ENCODE assay signal across 20 cellular contexts in the genomic region with DNA sequence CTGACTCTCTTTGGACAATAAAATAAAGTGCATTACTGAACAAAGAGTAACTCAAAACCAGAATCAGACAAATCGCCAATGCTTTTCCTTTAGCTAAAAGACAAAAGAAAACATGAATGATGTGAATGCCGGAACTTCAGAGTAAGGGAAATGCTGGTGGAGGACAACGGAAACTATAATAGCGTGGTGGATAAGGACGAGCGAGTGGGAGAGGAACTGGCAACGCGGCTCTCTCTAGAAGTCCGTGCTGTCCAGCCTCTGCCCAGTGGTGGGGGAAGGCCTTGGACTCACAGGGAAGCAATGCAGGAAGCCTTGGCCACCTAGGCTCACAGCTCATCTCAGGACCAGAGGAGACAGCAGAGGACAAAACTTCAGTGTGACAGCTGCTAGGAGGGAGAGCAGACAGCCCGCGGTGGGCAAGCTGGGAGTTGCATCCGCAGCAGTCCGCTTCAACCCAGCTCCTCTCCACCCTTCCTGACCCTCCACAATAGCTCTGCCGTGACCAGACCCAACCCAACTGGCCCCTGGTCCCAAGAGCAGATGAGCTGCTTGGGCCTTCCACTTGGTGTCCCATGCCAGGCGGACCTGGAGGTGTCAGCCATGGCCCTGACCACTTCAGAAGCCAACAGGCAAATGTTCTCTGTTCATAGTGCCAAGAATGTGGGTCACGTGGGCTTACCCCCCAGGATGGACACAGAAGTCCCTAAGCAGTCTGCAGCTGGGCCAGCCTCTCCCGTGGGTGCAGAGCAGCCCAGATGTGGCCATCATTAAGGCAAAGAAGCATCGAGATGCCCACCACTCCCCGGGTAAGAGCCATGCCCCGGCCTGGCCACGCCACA. TPM values are rescaled to one million over a fixed set of nuclear protein-coding genes. Genes with fewer than 3 reads are reported as not detected.
DNase-seq lines count a peak whose midpoint lies in the region; ATAC-seq, FAIRE-seq and TF ChIP-seq lines count a peak whose summit lies in the region.
"Had no signal": no experiment of that assay in that cellular context is flagged by ENCODE, and none has a peak within 500 bp of the region (broad histone marks: within the 10 kb centered on the region; RNA-seq: fewer than 3 reads in every experiment).

No MANE protein-coding gene starts in this region.

- WGBS in small intestine, 3 donors = 68 to 83% (median 79%) methylated on average over 19 to 21 of the region's 21 CpGs

- CTCF ChIA-PET in activated CD8-positive, alpha-beta T cell treated with anti-CD3 and anti-CD28 coated beads, Interleukin-2, amount 10 ng/mL, durations not matched to agents 7 days and 5 days (lab: Charles Lee) = interaction anchor here (1.0 kb wide), 1 partner anchor 43 kb away, joined by 3 read pairs; no protein-coding TSS in a partner anchor
- CTCF ChIA-PET in activated CD8-positive, alpha-beta T cell treated with anti-CD3 and anti-CD28 coated beads for 36 hours (lab: Charles Lee) = no interaction called here

- H3K4me3 Mint-ChIP-seq in activated CD8-positive, alpha-beta T cell treated with anti-CD3 and anti-CD28 coated beads, Interleukin-2, amount 10 ng/mL, durations not matched to agents 7 days and 5 days = no peak overlapping the region
- no peak overlapping the region for H3K4me3 Mint-ChIP-seq in activated CD8-positive, alpha-beta T cell treated with anti-CD3 and anti-CD28 coated beads for 36 hours
- H3K4me3 Mint-ChIP-seq in activated T-helper 1 cell treated with anti-CD3 and anti-CD28 coated beads, Interleukin-12 subunit alpha, Interleukin-12 subunit beta, Interleukin-2, Interleukin-4 antibody, amounts not matched to agents 30 ng/mL and 10 ng/mL and 1 ng/mL, durations not matched to agents 14 hours and 24 hours and 36 hours = no peak overlapping the region
- H3K4me3 Mint-ChIP-seq: activated naive CD8-positive, alpha-beta T cell treated with anti-CD3 and anti-CD28 coated beads for 36 hours; activated T-cell treated with anti-CD3 and anti-CD28 coated beads, Interleukin-2, amount 50 U/mL, for 4 hours; CD4-positive, CD25-positive, alpha-beta regulatory T cell; natural killer cell; T-cell had no signal

- H3K27ac ChIP-seq in right atrium auricular region = peak overlapping the region; percentile 71 to 78
- H3K27ac ChIP-seq in small intestine (ENCODE audit: low read depth in 1 of 2, low read length in 1 of 2) = peak overlapping the region; percentile 73 to 83
- H3K27ac ChIP-seq: upper lobe of left lung had no signal

- peaks cover 34% of the 10 kb centered on the region for H3K36me3 Mint-ChIP-seq in activated CD8-positive, alpha-beta T cell treated with anti-CD3 and anti-CD28 coated beads, Interleukin-2, amount 10 ng/mL, durations not matched to agents 7 days and 5 days (ENCODE audit: low read depth)
- H3K36me3 Mint-ChIP-seq in activated CD8-positive, alpha-beta T cell treated with anti-CD3 and anti-CD28 coated beads for 36 hours (ENCODE audit: low read depth) = peaks cover 16% of the 10 kb centered on the region
- H3K36me3 Mint-ChIP-seq in activated T-helper 1 cell treated with anti-CD3 and anti-CD28 coated beads, Interleukin-12 subunit alpha, Interleukin-12 subunit beta, Interleukin-2, Interleukin-4 antibody, amounts not matched to agents 30 ng/mL and 10 ng/mL and 1 ng/mL, durations not matched to agents 14 hours and 24 hours and 36 hours (ENCODE audit: low read depth) = peaks cover 27% of the 10 kb centered on the region
- H3K36me3 Mint-ChIP-seq: natural killer cell had no signal

- peaks cover 45% of the 10 kb centered on the region for H3K36me3 ChIP-seq in right atrium auricular region
- H3K36me3 ChIP-seq in small intestine (ENCODE audit: control insufficient read depth in 2 of 2, insufficient read depth in 2 of 2, low read length in 2 of 2) = peaks cover 2 to 5% of the 10 kb centered on the region in 2 donors

- H3K9me3 ChIP-seq in right atrium auricular region (no peaks in the 10 kb centered on the region), small intestine (ENCODE audit: control insufficient read depth, low read depth) (no peaks in the 10 kb centered on the region)
- H3K9me3 ChIP-seq: upper lobe of left lung had no signal

- H3K27me3 ChIP-seq in right atrium auricular region = no peaks in the 10 kb centered on the region
- no peaks in the 10 kb centered on the region for H3K27me3 ChIP-seq in small intestine (ENCODE audit: control insufficient read depth in 2 of 2, insufficient read depth in 2 of 2, low read length in 2 of 2)
- H3K27me3 ChIP-seq: upper lobe of left lung had no signal

- POLR2A ChIA-PET in activated CD8-positive, alpha-beta T cell treated with anti-CD3 and anti-CD28 coated beads, Interleukin-2, amount 10 ng/mL, durations not matched to agents 7 days and 5 days (lab: Charles Lee) = no interaction called here
- POLR2A ChIA-PET in activated CD8-positive, alpha-beta T cell treated with anti-CD3 and anti-CD28 coated beads for 36 hours (lab: Charles Lee) = interaction anchor here (0.6 to 0.9 kb wide), 2 partner anchors 17 to 466 kb away, joined by 3 read pairs; no protein-coding TSS in a partner anchor

- no peaks in the 10 kb centered on the region for H3K27me3 Mint-ChIP-seq in activated CD8-positive, alpha-beta T cell treated with anti-CD3 and anti-CD28 coated beads, Interleukin-2, amount 10 ng/mL, durations not matched to agents 7 days and 5 days (ENCODE audit: low read depth)
- H3K27me3 Mint-ChIP-seq in activated CD8-positive, alpha-beta T cell treated with anti-CD3 and anti-CD28 coated beads for 36 hours = no peaks in the 10 kb centered on the region
- H3K27me3 Mint-ChIP-seq in activated T-helper 1 cell treated with anti-CD3 and anti-CD28 coated beads, Interleukin-12 subunit alpha, Interleukin-12 subunit beta, Interleukin-2, Interleukin-4 antibody, amounts not matched to agents 30 ng/mL and 10 ng/mL and 1 ng/mL, durations not matched to agents 14 hours and 24 hours and 36 hours (ENCODE audit: insufficient read depth) = no peaks in the 10 kb centered on the region
- H3K27me3 Mint-ChIP-seq: activated naive CD8-positive, alpha-beta T cell treated with anti-CD3 and anti-CD28 coated beads for 36 hours; T-cell had no signal

- peaks cover 0 to 56% of the 10 kb centered on the region in 2 donors for H3K4me1 ChIP-seq in right atrium auricular region
- H3K4me1 ChIP-seq in small intestine (ENCODE audit: control insufficient read depth in 2 of 2, insufficient read depth in 1 of 2, low read depth in 1 of 2, low read length in 1 of 2) = peaks cover 8% of the 10 kb centered on the region in 2 donors

- no peak for FAIRE-seq in small intestine (lab: Jason Lieb, UNC)
- FAIRE-seq: bronchial epithelial cell had no signal

- H3K4me3 ChIP-seq in right atrium auricular region (no peak overlapping the region), small intestine (ENCODE audit: low read depth in 1 of 2, low read length in 2 of 2) (no peak overlapping the region)
- H3K4me3 ChIP-seq: upper lobe of left lung had no signal

- TF ChIP-seq CTCF in activated CD8-positive, alpha-beta T cell treated with anti-CD3 and anti-CD28 coated beads for 36 hours (IDR thresholded peaks at IDR 0.05) = no peak
- TF ChIP-seq CTCF in right atrium auricular region (IDR thresholded peaks at IDR 0.05) = no peak

- H3K27ac Mint-ChIP-seq in activated CD8-positive, alpha-beta T cell treated with anti-CD3 and anti-CD28 coated beads, Interleukin-2, amount 10 ng/mL, durations not matched to agents 7 days and 5 days = peak overlapping the region; percentile 1
- H3K27ac Mint-ChIP-seq in activated CD8-positive, alpha-beta T cell treated with anti-CD3 and anti-CD28 coated beads for 36 hours = no peak overlapping the region
- peak overlapping the region; percentile 77 for H3K27ac Mint-ChIP-seq in activated T-helper 1 cell treated with anti-CD3 and anti-CD28 coated beads, Interleukin-12 subunit alpha, Interleukin-12 subunit beta, Interleukin-2, Interleukin-4 antibody, amounts not matched to agents 30 ng/mL and 10 ng/mL and 1 ng/mL, durations not matched to agents 14 hours and 24 hours and 36 hours
- H3K27ac Mint-ChIP-seq: activated naive CD8-positive, alpha-beta T cell treated with anti-CD3 and anti-CD28 coated beads for 36 hours; CD4-positive, CD25-positive, alpha-beta regulatory T cell; natural killer cell had no signal

- ATAC-seq in activated CD8-positive, alpha-beta T cell treated with anti-CD3 and anti-CD28 coated beads, Interleukin-2, amount 10 ng/mL, durations not matched to agents 7 days and 5 days = no peak
- ATAC-seq in activated CD8-positive, alpha-beta T cell treated with anti-CD3 and anti-CD28 coated beads for 36 hours = no peak
- ATAC-seq: activated T-cell treated with anti-CD3 and anti-CD28 coated beads, Interleukin-2, amount 50 U/mL, for 4 hours; natural killer cell; stimulated activated naive CD8-positive, alpha-beta T cell treated with anti-CD3 and anti-CD28 coated beads, Interleukin-15, Interleukin-2, amounts not matched to agents 100 U/mL and 50 U/mL, for 24 hours; T-cell had no signal

- no peaks in the 10 kb centered on the region for H3K9me3 Mint-ChIP-seq in activated CD8-positive, alpha-beta T cell treated with anti-CD3 and anti-CD28 coated beads, Interleukin-2, amount 10 ng/mL, durations not matched to agents 7 days and 5 days (ENCODE audit: insufficient read depth)
- no peaks in the 10 kb centered on the region for H3K9me3 Mint-ChIP-seq in activated CD8-positive, alpha-beta T cell treated with anti-CD3 and anti-CD28 coated beads for 36 hours
- no peaks in the 10 kb centered on the region for H3K9me3 Mint-ChIP-seq in activated T-helper 1 cell treated with anti-CD3 and anti-CD28 coated beads, Interleukin-12 subunit alpha, Interleukin-12 subunit beta, Interleukin-2, Interleukin-4 antibody, amounts not matched to agents 30 ng/mL and 10 ng/mL and 1 ng/mL, durations not matched to agents 14 hours and 24 hours and 36 hours
- H3K9me3 Mint-ChIP-seq: activated naive CD8-positive, alpha-beta T cell treated with anti-CD3 and anti-CD28 coated beads for 36 hours; activated T-cell treated with anti-CD3 and anti-CD28 coated beads, Interleukin-2, amount 50 U/mL, for 4 hours; CD4-positive, CD25-positive, alpha-beta regulatory T cell; natural killer cell; T-cell had no signal

- peaks cover 15% of the 10 kb centered on the region for H3K4me1 Mint-ChIP-seq in activated CD8-positive, alpha-beta T cell treated with anti-CD3 and anti-CD28 coated beads, Interleukin-2, amount 10 ng/mL, durations not matched to agents 7 days and 5 days (ENCODE audit: low read depth)
- peaks cover 17% of the 10 kb centered on the region for H3K4me1 Mint-ChIP-seq in activated CD8-positive, alpha-beta T cell treated with anti-CD3 and anti-CD28 coated beads for 36 hours (ENCODE audit: low read depth)
- H3K4me1 Mint-ChIP-seq in activated T-helper 1 cell treated with anti-CD3 and anti-CD28 coated beads, Interleukin-12 subunit alpha, Interleukin-12 subunit beta, Interleukin-2, Interleukin-4 antibody, amounts not matched to agents 30 ng/mL and 10 ng/mL and 1 ng/mL, durations not matched to agents 14 hours and 24 hours and 36 hours (ENCODE audit: low read depth) = peaks cover 17% of the 10 kb centered on the region

- DNase-seq in activated CD8-positive, alpha-beta T cell treated with anti-CD3 and anti-CD28 coated beads, Interleukin-2, amount 10 ng/mL, durations not matched to agents 7 days and 5 days = no peak
- DNase-seq in activated CD8-positive, alpha-beta T cell treated with anti-CD3 and anti-CD28 coated beads for 36 hours = no peak
- no peak for DNase-seq in activated T-helper 1 cell treated with anti-CD3 and anti-CD28 coated beads, Interleukin-12 subunit alpha, Interleukin-12 subunit beta, Interleukin-2, Interleukin-4 antibody, amounts not matched to agents 30 ng/mL and 10 ng/mL and 1 ng/mL, durations not matched to agents 14 hours and 24 hours and 36 hours (ENCODE audit: low spot score)
- DNase-seq in right atrium auricular region (ENCODE audit: low spot score) (no peak), small intestine (peak; percentile 10), NCI-H82 (lab: John Stamatoyannopoulos, UW) (no peak), germinal center (ENCODE audit: low spot score) (no peak), SK-N-DZ (ENCODE audit: low spot score) (no peak)
- DNase-seq: activated naive CD8-positive, alpha-beta T cell treated with anti-CD3 and anti-CD28 coated beads for 36 hours; activated T-cell treated with anti-CD3 and anti-CD28 coated beads, Interleukin-2, amount 50 U/mL, for 4 hours; CD4-positive, CD25-positive, alpha-beta regulatory T cell; islet precursor cell; natural killer cell; NCI-H187 treated with DMSO at 0.1 percent for 48 hours; NCI-H446 treated with DMSO at 0.1 percent for 48 hours; RPMI8226; stimulated activated naive CD8-positive, alpha-beta T cell treated with anti-CD3 and anti-CD28 coated beads, Interleukin-15, Interleukin-2, amounts not matched to agents 100 U/mL and 50 U/mL, for 24 hours; T-cell had no signal

- intact Hi-C loops in activated CD8-positive, alpha-beta T cell treated with anti-CD3 and anti-CD28 coated beads for 36 hours (cut with micrococcal nuclease) = no loop called here
- intact Hi-C loops in activated T-helper 1 cell treated with anti-CD3 and anti-CD28 coated beads, Interleukin-12 subunit alpha, Interleukin-12 subunit beta, Interleukin-2, Interleukin-4 antibody, amounts not matched to agents 30 ng/mL and 10 ng/mL and 1 ng/mL, durations not matched to agents 14 hours and 24 hours and 36 hours (cut with micrococcal nuclease) = loop anchor here (10.0 kb wide), 1 partner anchor 307 kb away; a partner anchor contains a TSS

RNA-seq across cellular contexts. Expression of a gene that starts 5.3 kb away (rescaled TPM):
- 10 to 100 TPM; 39.2 to 43.6 TPM for total RNA-seq in activated CD8-positive, alpha-beta T cell treated with anti-CD3 and anti-CD28 coated beads, Interleukin-2, amount 10 ng/mL, durations not matched to agents 7 days and 5 days
- 10 to 100 TPM; 40.5 to 42.7 TPM for total RNA-seq in activated CD8-positive, alpha-beta T cell treated with anti-CD3 and anti-CD28 coated beads for 36 hours
- total RNA-seq in activated T-helper 1 cell treated with anti-CD3 and anti-CD28 coated beads, Interleukin-12 subunit alpha, Interleukin-12 subunit beta, Interleukin-2, Interleukin-4 antibody, amounts not matched to agents 30 ng/mL and 10 ng/mL and 1 ng/mL, durations not matched to agents 14 hours and 24 hours and 36 hours = 69.2 and 69.5 TPM in 2 replicates
- 10 to 100 TPM; 12.8 to 13.7 TPM for total RNA-seq in right atrium auricular region
- 10 to 100 TPM; 24.5 to 30.2 (median 29.2) TPM for polyA plus RNA-seq in small intestine
- 40.2 and 49.0 TPM in 2 replicates for polyA plus RNA-seq in SK-N-DZ (2014; cell fraction: cytosol; rRNA removed)
- polyA plus RNA-seq in SK-N-DZ (2014; cell fraction: nucleus; rRNA removed) = 85.2 and 88.2 TPM in 2 replicates

RNA-seq across cellular contexts. Expression of a gene that starts 29.3 kb away (rescaled TPM):
- under 1 TPM; 0.52 to 0.74 TPM for total RNA-seq in activated CD8-positive, alpha-beta T cell treated with anti-CD3 and anti-CD28 coated beads, Interleukin-2, amount 10 ng/mL, durations not matched to agents 7 days and 5 days
- under 1 TPM in 1 of 2 experiments, not detected in 1; 0.32 TPM for total RNA-seq in activated CD8-positive, alpha-beta T cell treated with anti-CD3 and anti-CD28 coated beads for 36 hours
- 0.52 and 0.64 TPM in 2 replicates for total RNA-seq in activated T-helper 1 cell treated with anti-CD3 and anti-CD28 coated beads, Interleukin-12 subunit alpha, Interleukin-12 subunit beta, Interleukin-2, Interleukin-4 antibody, amounts not matched to agents 30 ng/mL and 10 ng/mL and 1 ng/mL, durations not matched to agents 14 hours and 24 hours and 36 hours
- total RNA-seq in right atrium auricular region = under 1 TPM; 0.63 to 0.74 TPM
- polyA plus RNA-seq in small intestine = 1 to 10 TPM in 1 of 3 donors, not detected in 2; 1.3 TPM
- 0.13 TPM in 1 of 2 replicates, not detected in the other for polyA plus RNA-seq in SK-N-DZ (2014; cell fraction: cytosol; rRNA removed)
- 0.52 TPM in 1 of 2 replicates, not detected in the other for polyA plus RNA-seq in SK-N-DZ (2014; cell fraction: nucleus; rRNA removed)

RNA-seq across cellular contexts. Expression of a gene that starts 44.9 kb away (rescaled TPM):
- total RNA-seq in activated CD8-positive, alpha-beta T cell treated with anti-CD3 and anti-CD28 coated beads, Interleukin-2, amount 10 ng/mL, durations not matched to agents 7 days and 5 days = 1,000 to 10,000 TPM; 5,147 to 5,318 TPM
- total RNA-seq in activated CD8-positive, alpha-beta T cell treated with anti-CD3 and anti-CD28 coated beads for 36 hours = 1,000 to 10,000 TPM; 4,606 to 4,756 TPM
- 3,516 TPM in 2 replicates for total RNA-seq in activated T-helper 1 cell treated with anti-CD3 and anti-CD28 coated beads, Interleukin-12 subunit alpha, Interleukin-12 subunit beta, Interleukin-2, Interleukin-4 antibody, amounts not matched to agents 30 ng/mL and 10 ng/mL and 1 ng/mL, durations not matched to agents 14 hours and 24 hours and 36 hours
- 1,000 to 10,000 TPM; 1,076 to 1,610 TPM for total RNA-seq in right atrium auricular region
- 1,000 to 10,000 TPM; 1,318 to 3,459 (median 1,629) TPM for polyA plus RNA-seq in small intestine
- polyA plus RNA-seq in SK-N-DZ (2014; cell fraction: cytosol; rRNA removed) = 2,351 and 2,595 TPM in 2 replicates
- polyA plus RNA-seq in SK-N-DZ (2014; cell fraction: nucleus; rRNA removed) = 1,254 and 2,322 TPM in 2 replicates
